In genomic region chr11:62842171-62842717, GRCh38 we compare ENCODE assay signal across 1 cellular context.
TF ChIP-seq lines count a peak whose summit lies in the region.

No MANE protein-coding gene starts in this region.

TF ChIP-seq in HepG2, 621 proteins besides CTCF, POLR2A, EP300 and RAD21 (continued from another document and continues in another):
- peak; percentile 89 for TF ChIP-seq ELF1 (CRISPR knock-in tag; IDR thresholded peaks at IDR 0.05)
- TF ChIP-seq ZNF607 (CRISPR knock-in tag; IDR thresholded peaks at IDR 0.05; ENCODE audit: borderline replicate concordance), result 0 out of 2 replicates have a peak, but pooled peaks have one; percentile 38
- 0 out of 2 replicates have a peak, but pooled peaks have one; percentile 39 for TF ChIP-seq TBX2 (CRISPR knock-in tag; IDR thresholded peaks at IDR 0.05; ENCODE audit: borderline replicate concordance)
- TF ChIP-seq ZSCAN29 (CRISPR knock-in tag; conservative IDR thresholded peaks at IDR 0.05), result no peak; the same call in 1 of the 2 replicates
- peak; percentile 71 for TF ChIP-seq ZNF770 (CRISPR knock-in tag; IDR thresholded peaks at IDR 0.05)
- no peak; the same call in 1 of the 2 replicates for TF ChIP-seq MXD4 (CRISPR knock-in tag; IDR thresholded peaks at IDR 0.05)
- TF ChIP-seq ZNF652 (CRISPR knock-in tag; IDR thresholded peaks at IDR 0.05; ENCODE audit: borderline replicate concordance, low read depth), result no peak
- peak; percentile 73; the same call in 1 of the 2 replicates for TF ChIP-seq ZC3H4 (CRISPR knock-in tag; IDR thresholded peaks at IDR 0.05; ENCODE audit: borderline replicate concordance)
- 0 out of 2 replicates have a peak, but pooled peaks have one; percentile 14 for TF ChIP-seq ZNF557 (CRISPR knock-in tag; IDR thresholded peaks at IDR 0.05)
- peak; percentile 64 for TF ChIP-seq HNRNPH1 (optimal IDR thresholded peaks at IDR 0.05; ENCODE audit: low read depth, low read length)
- TF ChIP-seq ELF3 (CRISPR knock-in tag; IDR thresholded peaks at IDR 0.05), result peak; percentile 50
- TF ChIP-seq ZNF501 (CRISPR knock-in tag; IDR thresholded peaks at IDR 0.05), result peak; percentile 86; the same call in 1 of the 2 replicates
- no peak for TF ChIP-seq LRRFIP1 (CRISPR knock-in tag; conservative IDR thresholded peaks at IDR 0.05)
- TF ChIP-seq MYC (CRISPR knock-in tag; IDR thresholded peaks at IDR 0.05; ENCODE audit: borderline replicate concordance), result 0 out of 2 replicates have a peak, but pooled peaks have one; percentile 16
- peak; percentile 30; the same call in 1 of the 2 replicates for TF ChIP-seq NRL (CRISPR knock-in tag; IDR thresholded peaks at IDR 0.05; ENCODE audit: borderline replicate concordance)
- peak; percentile 55 for TF ChIP-seq ASH2L (IDR thresholded peaks at IDR 0.05; ENCODE audit: insufficient read length, low read depth, low read length)
- TF ChIP-seq HDAC1 (CRISPR knock-in tag; IDR thresholded peaks at IDR 0.05), result 0 out of 2 replicates have a peak, but pooled peaks have one; percentile 41
- TF ChIP-seq GABPB1 (CRISPR knock-in tag; IDR thresholded peaks at IDR 0.05), result peak; percentile 58
- no peak for TF ChIP-seq GABPA (IDR thresholded peaks at IDR 0.05; ENCODE audit: low read depth, low read length)
- TF ChIP-seq GABPA (CRISPR knock-in tag; IDR thresholded peaks at IDR 0.05; ENCODE audit: low read depth), result peak; percentile 14; the same call in 1 of the 2 replicates
- 0 out of 2 replicates have a peak, but pooled peaks have one; percentile 39 for TF ChIP-seq ZNF616 (CRISPR knock-in tag; IDR thresholded peaks at IDR 0.05; ENCODE audit: low read depth)
- TF ChIP-seq SALL1 (CRISPR knock-in tag; IDR thresholded peaks at IDR 0.05), result peak; percentile 20; the same call in 1 of the 2 replicates
- no peak for TF ChIP-seq ZNF407 (CRISPR knock-in tag; IDR thresholded peaks at IDR 0.05; ENCODE audit: not compliant biosample characterization)
- TF ChIP-seq ZBTB40 (IDR thresholded peaks at IDR 0.05), result no peak
- TF ChIP-seq ZBTB40 (CRISPR knock-in tag; IDR thresholded peaks at IDR 0.05), result peak; percentile 27; the same call in 1 of the 2 replicates
- peak; percentile 34; the same call in 1 of the 2 replicates for TF ChIP-seq PHF20 (CRISPR knock-in tag; IDR thresholded peaks at IDR 0.05)
- TF ChIP-seq HNRNPK (IDR thresholded peaks at IDR 0.05; ENCODE audit: low read depth, low read length, poor library complexity, severe bottlenecking), result no peak
- peak; percentile 53; the same call in 1 of the 2 replicates for TF ChIP-seq THAP9 (CRISPR knock-in tag; IDR thresholded peaks at IDR 0.05; ENCODE audit: borderline replicate concordance)
